In the genomic region with DNA sequence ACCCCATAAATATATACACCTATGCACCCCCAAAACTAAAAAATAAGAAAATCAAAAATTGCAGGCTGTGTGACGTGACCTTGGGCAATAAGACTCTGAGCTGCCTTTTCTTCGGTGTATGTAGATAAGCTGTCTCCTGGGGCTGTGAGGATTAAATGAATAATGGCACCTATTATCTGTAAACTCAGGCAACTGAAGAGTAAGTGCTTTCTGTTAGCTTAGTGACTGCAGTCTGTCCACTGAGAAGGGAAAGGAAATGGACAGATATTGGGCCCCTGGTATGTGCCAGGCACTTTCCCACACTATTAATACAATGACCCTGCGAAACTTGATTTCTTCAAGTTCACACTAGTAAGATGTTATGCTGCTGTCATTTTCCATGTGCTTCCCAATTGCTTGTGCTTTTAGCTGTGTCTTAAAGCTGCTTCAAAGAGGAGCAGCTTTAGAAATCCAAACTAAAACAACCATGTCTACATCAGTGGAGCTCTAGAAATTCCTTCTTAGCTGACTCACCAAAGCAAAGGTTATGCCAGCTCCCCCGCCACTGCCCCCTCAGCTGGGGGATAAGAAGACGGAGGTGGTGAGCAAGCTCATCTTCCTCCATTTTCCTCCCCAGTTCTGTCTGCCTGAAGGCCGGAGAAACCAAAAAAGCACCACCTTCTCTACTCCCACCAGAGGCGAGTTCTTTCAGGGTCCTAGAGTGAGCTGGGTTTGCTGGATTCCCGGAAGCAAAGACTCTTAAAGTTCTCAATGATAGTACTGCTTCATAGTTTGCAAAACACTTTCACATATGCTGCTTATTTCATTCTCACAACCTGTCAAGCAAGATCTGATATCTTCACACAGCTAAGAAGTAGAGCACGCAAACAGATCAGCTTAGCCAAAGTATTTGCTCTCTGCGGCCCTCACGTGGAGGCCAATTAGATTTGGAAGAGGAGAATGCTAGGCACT, we compare ENCODE assay signal across 12 cellular contexts. TPM values are rescaled to one million over a fixed set of nuclear protein-coding genes. Genes with fewer than 3 reads are reported as not detected.
DNase-seq lines count a peak whose midpoint lies in the region; ATAC-seq, FAIRE-seq and TF ChIP-seq lines count a peak whose summit lies in the region.
"Had no signal": no experiment of that assay in that cellular context is flagged by ENCODE, and none has a peak within 500 bp of the region (broad histone marks: within the 10 kb centered on the region; RNA-seq: fewer than 3 reads in every experiment).

No MANE protein-coding gene starts in this region.

- in situ Hi-C loops in astrocyte of the spinal cord (cut with HindIII; ENCODE audit: low sequenced_read_pairs): no loop called here

- ATAC-seq in heart left ventricle (peak in 3 of 4 donors; percentile 53 to 72 (median 62)), Right ventricle myocardium inferior (no peak), aorta (ENCODE audit: low FRiP score) (peak; percentile 35), GM21825 (IDR thresholded peaks at IDR 0.05; ENCODE audit: unreplicated experiment) (no peak), GM18511 (IDR thresholded peaks at IDR 0.05; ENCODE audit: unreplicated experiment) (no peak)

- H3K4me1 ChIP-seq in heart left ventricle (peaks cover 0 to 14% (median 2%) of the 10 kb centered on the region in 12 donors), aorta (ENCODE audit: control insufficient read depth in 1 of 2, insufficient read depth in 2 of 2, low read length in 2 of 2) (no peaks in the 10 kb centered on the region)

- H3K27me3 ChIP-seq in heart left ventricle (peaks cover 0 to 7% (median 0%) of the 10 kb centered on the region in 9 donors), kidney epithelial cell (ENCODE audit: control insufficient read depth, insufficient read depth, low read length) (no peaks in the 10 kb centered on the region), aorta (ENCODE audit: control insufficient read depth in 1 of 2, insufficient read depth in 2 of 2, low read length in 1 of 2) (no peaks in the 10 kb centered on the region)

- TF ChIP-seq CTCF in heart left ventricle (IDR thresholded peaks at IDR 0.05) (no peak), astrocyte of the spinal cord (IDR thresholded peaks at IDR 0.05; ENCODE audit: low read depth, low read length) (no peak), kidney epithelial cell (IDR thresholded peaks at IDR 0.05; ENCODE audit: insufficient read depth, low read length, poor library complexity, severe bottlenecking) (no peak)

- H3K9me3 ChIP-seq in heart left ventricle: no peaks in the 10 kb centered on the region
- H3K9me3 ChIP-seq in aorta (ENCODE audit: control insufficient read depth, low read length): no peaks in the 10 kb centered on the region

- peak overlapping the region in 4 of 12 donors; percentile 17 to 38 (median 29) for H3K4me3 ChIP-seq in heart left ventricle
- H3K4me3 ChIP-seq in astrocyte of the spinal cord (ENCODE audit: low read depth, low read length): no peak overlapping the region
- H3K4me3 ChIP-seq in kidney epithelial cell (ENCODE audit: low read depth, low read length): no peak overlapping the region
- no peak overlapping the region for H3K4me3 ChIP-seq in aorta (ENCODE audit: low read length in 2 of 2)

- intact Hi-C loops in heart left ventricle (cut with DNase I): no loop called here
- intact Hi-C loops in Right ventricle myocardium inferior (cut with DNase I): no loop called here
- intact Hi-C loops in aorta (cut with DNase I): no loop called here

- H3K27ac ChIP-seq in heart left ventricle: peak overlapping the region in 1 of 12 donors; percentile 33
- H3K27ac ChIP-seq in aorta (ENCODE audit: low read depth in 1 of 2, low read length in 2 of 2): no peak overlapping the region
- H3K27ac ChIP-seq: C4-2B had no signal

- DNase-seq in heart left ventricle: no peak
- no peak for DNase-seq in Right ventricle myocardium inferior (ENCODE audit: missing footprints)
- DNase-seq in astrocyte of the spinal cord (ENCODE audit: low read depth, low spot score): peak; percentile 71
- DNase-seq in kidney epithelial cell (ENCODE audit: low read depth): peak; percentile 34
- no peak for DNase-seq in aorta
- DNase-seq in GM19239 (ENCODE audit: insufficient read length, low spot score): no peak
- DNase-seq: activated effector memory CD4-positive, alpha-beta T cell treated with anti-CD3 and anti-CD28 coated beads, Interleukin-2, amount 50 U/mL, for 16 hours; stimulated activated CD4-positive, alpha-beta T cell treated with anti-CD3 and anti-CD28 coated beads, Interleukin-1b, Interleukin-23, amount 100 ng/mL, for 48 hours had no signal

- H3K36me3 ChIP-seq in heart left ventricle (peaks cover 0 to 17% (median 0%) of the 10 kb centered on the region in 9 donors), kidney epithelial cell (ENCODE audit: control insufficient read depth, insufficient read depth, low read length) (no peaks in the 10 kb centered on the region), aorta (ENCODE audit: control insufficient read depth in 1 of 2, insufficient read depth in 2 of 2, low read length in 1 of 2) (no peaks in the 10 kb centered on the region)

- no peak for TF ChIP-seq POLR2A in heart left ventricle (IDR thresholded peaks at IDR 0.05)

- no peak for FAIRE-seq in GM19239 (lab: Jason Lieb, UNC)

- 39 to 50% (median 46%) methylated on average over 11 of the region's 11 CpGs for WGBS in heart left ventricle, 4 donors
- 18 to 28% methylated on average over 11 of the region's 11 CpGs for WGBS in aorta, 2 donors

RNA-seq across cellular contexts. Expression of a gene that starts 8.8 kb away (rescaled TPM):
- total RNA-seq in heart left ventricle (not detected), Right ventricle myocardium inferior (not detected), kidney epithelial cell (not detected in 2 replicates), aorta (not detected)
- polyA plus RNA-seq in heart left ventricle (not detected), aorta (not detected)
- polyA plus RNA-seq: IgD-negative memory B cell had no signal

RNA-seq across cellular contexts. Expression of a gene that starts 35.3 kb away (rescaled TPM):
- 10 to 100 TPM; 36.4 to 52.7 (median 45.5) TPM for total RNA-seq in heart left ventricle
- polyA plus RNA-seq in heart left ventricle: 10 to 100 TPM; 28.2 to 56.5 TPM
- total RNA-seq in Right ventricle myocardium inferior: 47.8 TPM
- total RNA-seq in kidney epithelial cell: 54.7 and 64.2 TPM in 2 replicates
- total RNA-seq in aorta: 10 to 100 TPM; 34.4 to 45.9 TPM
- polyA plus RNA-seq in aorta: 10 to 100 TPM; 59.1 to 78.1 TPM

Comparison
In these comparisons a context has a peak if more than half of its experiments do, and no peak if none do; other contexts are left out.
1. ATAC-seq: peak in heart left ventricle (3 of 4) and aorta (single experiment); none in Right ventricle myocardium inferior (single experiment), GM21825 (single experiment) and GM18511 (single experiment).
2. DNase-seq: peak in astrocyte of the spinal cord (single experiment) and kidney epithelial cell (single experiment); none in heart left ventricle (0 of 5), Right ventricle myocardium inferior (single experiment), aorta (0 of 2) and GM19239 (single experiment).